In genomic region chr5:152556779-152557178, GRCh38 we compare ENCODE assay signal across 31 cellular contexts.
DNase-seq lines count a peak whose midpoint lies in the region; ATAC-seq and TF ChIP-seq lines count a peak whose summit lies in the region.
"Had no signal": no experiment of that assay in that cellular context is flagged by ENCODE, and none has a peak within 500 bp of the region (broad histone marks: within the 10 kb centered on the region; RNA-seq: fewer than 3 reads in every experiment).

No MANE protein-coding gene starts in this region.

- no peak overlapping the region for H3K4me3 Mint-ChIP-seq in neural progenitor cell
- no peak overlapping the region for H3K4me3 Mint-ChIP-seq in activated T-cell treated with anti-CD3 and anti-CD28 coated beads, Interleukin-2, amount 50 U/mL, for 24 hours
- H3K4me3 Mint-ChIP-seq: activated CD4-positive, alpha-beta T cell treated with anti-CD3 and anti-CD28 coated beads for 36 hours; activated CD8-positive, alpha-beta T cell treated with anti-CD3 and anti-CD28 coated beads, Interleukin-2, amount 10 ng/mL, durations not matched to agents 7 days and 5 days; activated naive CD8-positive, alpha-beta T cell; dendritic cell treated with granulocyte-macrophage colony-stimulating factor and Interleukin-4, amounts not matched to agents 40 ng/mL and 50 ng/mL, for 4 days; GM23338; neural crest cell had no signal

- H3K27ac ChIP-seq in neural progenitor cell = peak overlapping the region; percentile 0
- H3K27ac ChIP-seq: BLaER1 treated with 17β-estradiol and CSF1 and Interleukin-3, amounts not matched to agents 10 nM and 100 nM; esophagus squamous epithelium; right lobe of liver had no signal

- ATAC-seq in HG02623 (IDR thresholded peaks at IDR 0.05; ENCODE audit: unreplicated experiment) = no peak
- ATAC-seq: activated CD4-positive, alpha-beta T cell treated with anti-CD3 and anti-CD28 coated beads for 36 hours; activated CD8-positive, alpha-beta T cell treated with anti-CD3 and anti-CD28 coated beads, Interleukin-2, amount 10 ng/mL, durations not matched to agents 7 days and 5 days; GM23338; K562; mucosa of descending colon; right lobe of liver; SK-N-SH treated with all-trans-retinoic acid at 6 μM for 48 hours had no signal

- H3K27me3 ChIP-seq in neural progenitor cell = no peaks in the 10 kb centered on the region
- H3K27me3 ChIP-seq: BLaER1 treated with 17β-estradiol and CSF1 and Interleukin-3, amounts not matched to agents 10 nM and 100 nM; esophagus squamous epithelium; MG63; right lobe of liver had no signal

- no peaks in the 10 kb centered on the region for H3K9me3 ChIP-seq in neural progenitor cell (ENCODE audit: low read depth)
- H3K9me3 ChIP-seq: BLaER1 treated with 17β-estradiol and CSF1 and Interleukin-3, amounts not matched to agents 10 nM and 100 nM; esophagus squamous epithelium; MG63; mucosa of descending colon; right lobe of liver had no signal

- peaks cover 12% of the 10 kb centered on the region for H3K4me1 Mint-ChIP-seq in neural progenitor cell
- H3K4me1 Mint-ChIP-seq in activated T-cell treated with anti-CD3 and anti-CD28 coated beads, Interleukin-2, amount 50 U/mL, for 24 hours (ENCODE audit: low read depth) = no peaks in the 10 kb centered on the region
- H3K4me1 Mint-ChIP-seq: activated CD4-positive, alpha-beta T cell treated with anti-CD3 and anti-CD28 coated beads for 36 hours; GM23338 had no signal

- no peaks in the 10 kb centered on the region for H3K9me3 Mint-ChIP-seq in neural progenitor cell
- no peaks in the 10 kb centered on the region for H3K9me3 Mint-ChIP-seq in activated T-cell treated with anti-CD3 and anti-CD28 coated beads, Interleukin-2, amount 50 U/mL, for 24 hours
- H3K9me3 Mint-ChIP-seq: dendritic cell treated with granulocyte-macrophage colony-stimulating factor and Interleukin-4, amounts not matched to agents 40 ng/mL and 50 ng/mL, for 4 days; GM23338; neural crest cell had no signal

- no peaks in the 10 kb centered on the region for H3K36me3 Mint-ChIP-seq in neural progenitor cell
- H3K36me3 Mint-ChIP-seq in activated T-cell treated with anti-CD3 and anti-CD28 coated beads, Interleukin-2, amount 50 U/mL, for 24 hours (ENCODE audit: low read depth) = no peaks in the 10 kb centered on the region
- H3K36me3 Mint-ChIP-seq: activated naive CD8-positive, alpha-beta T cell had no signal

- H3K9ac ChIP-seq in neural progenitor cell = no peak overlapping the region
- H3K9ac ChIP-seq: BLaER1 treated with 17β-estradiol and CSF1 and Interleukin-3, amounts not matched to agents 10 nM and 100 nM had no signal

- TF ChIP-seq CTCF in neural progenitor cell (IDR thresholded peaks at IDR 0.05) = no peak

- H3K4me3 ChIP-seq in neural progenitor cell = no peak overlapping the region
- H3K4me3 ChIP-seq: BLaER1 treated with 17β-estradiol and CSF1 and Interleukin-3, amounts not matched to agents 10 nM and 100 nM; esophagus squamous epithelium; GM23338; K562; MG63; mucosa of descending colon; right lobe of liver had no signal

- H3F3A ChIP-seq in neural progenitor cell (ENCODE audit: low read depth) = peaks cover 6% of the 10 kb centered on the region

- peak overlapping the region; percentile 19 for H3K4me2 ChIP-seq in neural progenitor cell
- H3K4me2 ChIP-seq: BLaER1 treated with 17β-estradiol and CSF1 and Interleukin-3, amounts not matched to agents 10 nM and 100 nM; GM23338 had no signal

- peak; percentile 69 for DNase-seq in NCI-H748 (lab: John Stamatoyannopoulos, UW; ENCODE audit: unreplicated experiment)
- DNase-seq in NCI-H748 treated with DMSO at 0.1 percent for 48 hours (lab: John Stamatoyannopoulos, UW) = no peak
- peak; percentile 35 for DNase-seq in NCI-H146 treated with DMSO at 0.1 percent for 48 hours (lab: John Stamatoyannopoulos, UW; ENCODE audit: unreplicated experiment)
- peak; percentile 63 to 90 for DNase-seq in NCI-H524 (lab: John Stamatoyannopoulos, UW)
- no peak for DNase-seq in neural progenitor cell (ENCODE audit: low spot score)
- DNase-seq in NCI-H2107 (lab: John Stamatoyannopoulos, UW) = no peak
- DNase-seq in activated T-cell treated with anti-CD3 and anti-CD28 coated beads, Interleukin-2, amount 50 U/mL, for 24 hours = no peak
- DNase-seq: activated CD4-positive, alpha-beta T cell treated with anti-CD3 and anti-CD28 coated beads for 36 hours; activated CD8-positive, alpha-beta T cell treated with anti-CD3 and anti-CD28 coated beads, Interleukin-2, amount 10 ng/mL, durations not matched to agents 7 days and 5 days; activated effector memory CD4-positive, alpha-beta T cell treated with Interleukin-2 at 50 U/mL for 16 hours; aorta; central memory CD4-positive, alpha-beta T cell; EL; esophagus squamous epithelium; foreskin melanocyte; MG63; mucosa of descending colon; NCI-H2029 treated with DMSO at 0.1 percent for 48 hours; NCI-H774; right lobe of liver; stimulated activated CD4-positive, alpha-beta T cell treated with anti-CD3 and anti-CD28 coated beads, Interleukin-2, amount 100 ng/mL, for 48 hours; T-helper 2 cell; trophoblast cell had no signal

- H2AFZ ChIP-seq in neural progenitor cell (replicated peaks) = peak overlapping the region; percentile 59
- H2AFZ ChIP-seq: GM23338 had no signal

- no peaks in the 10 kb centered on the region for H4K20me1 ChIP-seq in neural progenitor cell (ENCODE audit: low read depth)
- H4K20me1 ChIP-seq: BLaER1 treated with 17β-estradiol and CSF1 and Interleukin-3, amounts not matched to agents 10 nM and 100 nM had no signal

- peaks cover 13% of the 10 kb centered on the region for H3K4me1 ChIP-seq in neural progenitor cell
- H3K4me1 ChIP-seq: BLaER1 treated with 17β-estradiol and CSF1 and Interleukin-3, amounts not matched to agents 10 nM and 100 nM; esophagus squamous epithelium; right lobe of liver had no signal

- peaks cover 9% of the 10 kb centered on the region for H3K27me3 Mint-ChIP-seq in neural progenitor cell (ENCODE audit: insufficient read depth, low read depth)
- no peaks in the 10 kb centered on the region for H3K27me3 Mint-ChIP-seq in activated T-cell treated with anti-CD3 and anti-CD28 coated beads, Interleukin-2, amount 50 U/mL, for 24 hours
- H3K27me3 Mint-ChIP-seq: activated CD4-positive, alpha-beta T cell treated with anti-CD3 and anti-CD28 coated beads for 36 hours; dendritic cell treated with granulocyte-macrophage colony-stimulating factor and Interleukin-4, amounts not matched to agents 40 ng/mL and 50 ng/mL, for 4 days had no signal

- no peaks in the 10 kb centered on the region for H3K36me3 ChIP-seq in neural progenitor cell
- H3K36me3 ChIP-seq: BLaER1 treated with 17β-estradiol and CSF1 and Interleukin-3, amounts not matched to agents 10 nM and 100 nM; esophagus squamous epithelium; MG63; right lobe of liver had no signal

- H3K27ac Mint-ChIP-seq in neural progenitor cell = no peak overlapping the region
- H3K27ac Mint-ChIP-seq in activated T-cell treated with anti-CD3 and anti-CD28 coated beads, Interleukin-2, amount 50 U/mL, for 24 hours = no peak overlapping the region
- H3K27ac Mint-ChIP-seq: activated CD4-positive, alpha-beta T cell treated with anti-CD3 and anti-CD28 coated beads for 36 hours; activated CD8-positive, alpha-beta T cell treated with anti-CD3 and anti-CD28 coated beads, Interleukin-2, amount 10 ng/mL, durations not matched to agents 7 days and 5 days; activated naive CD8-positive, alpha-beta T cell; dendritic cell treated with granulocyte-macrophage colony-stimulating factor and Interleukin-4, amounts not matched to agents 40 ng/mL and 50 ng/mL, for 4 days; GM23338 had no signal

- H3K79me2 ChIP-seq in neural progenitor cell (ENCODE audit: low read depth) = no peaks in the 10 kb centered on the region

Comparison
In these comparisons a context has a peak if more than half of its experiments do, and no peak if none do; other contexts are left out.
1. DNase-seq: peak in NCI-H748 (single experiment), NCI-H146 treated with DMSO at 0.1 percent for 48 hours (single experiment) and NCI-H524 (2 of 2); none in NCI-H748 treated with DMSO at 0.1 percent for 48 hours (single experiment), neural progenitor cell (single experiment), NCI-H2107 (single experiment) and activated T-cell treated with anti-CD3 and anti-CD28 coated beads, Interleukin-2, amount 50 U/mL, for 24 hours (single experiment).